Comparison of ENCODE assay signal across 8 cellular contexts in the genomic region with DNA sequence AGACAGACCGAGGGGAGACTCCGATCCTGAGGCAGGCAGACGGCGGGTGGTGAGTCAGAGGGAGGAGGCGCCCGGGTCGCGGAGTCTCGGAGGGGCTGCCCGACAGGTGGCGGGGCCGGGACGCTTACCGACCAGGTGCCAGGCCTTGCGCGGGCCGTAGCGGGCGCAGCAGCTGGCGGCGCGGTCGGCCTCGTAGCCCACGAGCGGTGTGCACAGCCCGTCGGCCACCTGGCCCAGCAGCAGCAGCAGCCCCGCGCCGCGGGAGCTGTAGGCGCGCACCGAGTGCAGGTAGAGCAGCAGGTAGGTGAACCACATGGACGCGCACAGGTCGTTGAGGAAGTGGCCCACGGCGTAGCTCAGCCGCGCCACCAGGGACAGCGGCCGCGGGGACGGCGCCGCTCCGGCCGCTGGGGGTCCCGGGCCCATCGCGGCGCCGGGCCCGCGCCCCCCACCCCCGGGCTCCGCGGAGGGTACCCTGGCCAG. TPM values are rescaled to one million over a fixed set of nuclear protein-coding genes. Genes with fewer than 3 reads are reported as not detected.
DNase-seq lines count a peak whose midpoint lies in the region; ATAC-seq, FAIRE-seq and TF ChIP-seq lines count a peak whose summit lies in the region.

No MANE protein-coding gene starts in this region.

- H3K27me3 ChIP-seq in Panc1 (ENCODE audit: control insufficient read depth, insufficient read depth, low read length) (no peaks in the 10 kb centered on the region), small intestine (ENCODE audit: control insufficient read depth in 2 of 2, insufficient read depth in 2 of 2, low read length in 2 of 2) (no peaks in the 10 kb centered on the region)

- no TSS peak for BruUV-seq in Panc1 (replicated peaks; lab: Mats Ljungman, UMichigan)

- FAIRE-seq in small intestine (lab: Jason Lieb, UNC): no peak

- intact Hi-C loops in Panc1 (cut with micrococcal nuclease; ENCODE audit: unreplicated experiment): no loop called here

- H3K27ac ChIP-seq in Panc1 (ENCODE audit: low read length): peak overlapping the region; percentile 65
- H3K27ac ChIP-seq in small intestine (ENCODE audit: low read depth in 1 of 2, low read length in 1 of 2): peak overlapping the region in 1 of 2 donors; percentile 85

- 0 out of 2 replicates have a peak, but pooled peaks have one; percentile 1 for TF ChIP-seq CTCF in GM12874 (IDR thresholded peaks at IDR 0.05; ENCODE audit: insufficient read depth, low read depth, low read length)
- TF ChIP-seq CTCF in Panc1 (IDR thresholded peaks at IDR 0.05): no peak

- H3K4me1 ChIP-seq in Panc1 (ENCODE audit: control insufficient read depth, insufficient read depth, low read length): peaks cover 11% of the 10 kb centered on the region
- peaks cover 2 to 3% of the 10 kb centered on the region in 2 donors for H3K4me1 ChIP-seq in small intestine (ENCODE audit: control insufficient read depth in 2 of 2, insufficient read depth in 1 of 2, low read depth in 1 of 2, low read length in 1 of 2)

- H3K9me3 ChIP-seq in Panc1 (ENCODE audit: control insufficient read depth, insufficient read depth, low read depth, low read length): no peaks in the 10 kb centered on the region
- H3K9me3 ChIP-seq in small intestine (ENCODE audit: control insufficient read depth, low read depth): no peaks in the 10 kb centered on the region

- in situ Hi-C loops in Panc1 (cut with HindIII; ENCODE audit: low pct_unique_long_range_greater_than_20kb, low sequenced_read_pairs): no loop called here

- POLR2A ChIA-PET in Panc1 (lab: Charles Lee): no interaction called here

- 0% methylated on average over 28 to 60 of the region's 60 CpGs for WGBS in small intestine, 3 donors

- peak; percentile 18 for ATAC-seq in HG02610 (IDR thresholded peaks at IDR 0.05; ENCODE audit: unreplicated experiment)
- peak; percentile 28 for ATAC-seq in Panc1

- DNase-seq in Panc1 (ENCODE audit: low read depth, low spot score) (no peak), hepatic stellate cell (ENCODE audit: low spot score) (peak; percentile 76), small intestine (peak; percentile 54), NCI-H2107 (lab: John Stamatoyannopoulos, UW) (no peak), epidermal melanocyte (ENCODE audit: insufficient read length, low spot score) (no peak)
- DNase-seq in activated gamma-delta T cell treated with anti-CD3 and anti-CD28 coated beads, Interleukin-2, amount 50 U/mL, for 16 hours (ENCODE audit: low read depth): peak; percentile 60

- H3K36me3 ChIP-seq in Panc1 (ENCODE audit: control insufficient read depth, insufficient read depth, low read length) (no peaks in the 10 kb centered on the region; the same call in 1 of the 2 replicates), small intestine (ENCODE audit: control insufficient read depth in 2 of 2, insufficient read depth in 2 of 2, low read length in 2 of 2) (no peaks in the 10 kb centered on the region)

- peak overlapping the region; percentile 62 to 63 for H3K4me3 ChIP-seq in Panc1 (ENCODE audit: low read depth in 2 of 2, low read length in 2 of 2)
- peak overlapping the region; percentile 81 to 97 for H3K4me3 ChIP-seq in small intestine (ENCODE audit: low read depth in 1 of 2, low read length in 2 of 2)

- CTCF ChIA-PET in Panc1 (lab: Charles Lee): interaction anchor here (0.6 kb wide), 1 partner anchor 165 kb away, joined by 3 read pairs; no protein-coding TSS in a partner anchor

RNA-seq across cellular contexts. Expression of a gene that starts 0.4 kb away (rescaled TPM):
- 98.8 TPM for total RNA-seq in Panc1 (2021; ENCODE audit: unreplicated experiment)
- polyA plus RNA-seq in Panc1 (2012; ENCODE audit: insufficient read length): 140 TPM
- polyA plus RNA-seq in small intestine: 10 to 100 TPM; 10.3 to 52.4 (median 11.6) TPM

RNA-seq across cellular contexts. Expression of a gene that starts 15.7 kb away (rescaled TPM):
- 74.7 TPM for total RNA-seq in Panc1 (2021; ENCODE audit: unreplicated experiment)
- polyA plus RNA-seq in Panc1 (2012; ENCODE audit: insufficient read length): 113 TPM
- polyA plus RNA-seq in small intestine: 10 to 100 TPM; 70.4 to 82.1 (median 74.5) TPM

RNA-seq across cellular contexts. Expression of a gene that starts 18.0 kb away (rescaled TPM):
- not detected for total RNA-seq in Panc1 (2021; ENCODE audit: unreplicated experiment)
- polyA plus RNA-seq in Panc1 (2012; ENCODE audit: insufficient read length): 8.4 TPM
- polyA plus RNA-seq in small intestine: 1 to 10 TPM in 1 of 3 donors, under 1 TPM in 1, not detected in 1; 0.73 to 1.3 TPM

RNA-seq across cellular contexts. Expression of a gene that starts 28.3 kb away (rescaled TPM):
- total RNA-seq in Panc1 (2021; ENCODE audit: unreplicated experiment): 0.92 TPM
- 1.3 TPM for polyA plus RNA-seq in Panc1 (2012; ENCODE audit: insufficient read length)
- 1 to 10 TPM in 1 of 3 donors, under 1 TPM in 1, not detected in 1; 0.54 to 1.1 TPM for polyA plus RNA-seq in small intestine

RNA-seq across cellular contexts. Expression of a gene that starts 49.7 kb away (rescaled TPM):
- 5.2 TPM for total RNA-seq in Panc1 (2021; ENCODE audit: unreplicated experiment)
- 7.1 TPM for polyA plus RNA-seq in Panc1 (2012; ENCODE audit: insufficient read length)
- polyA plus RNA-seq in small intestine: 1 to 10 TPM in 1 of 3 donors, not detected in 2; 2.1 TPM

Comparison
In these comparisons a context has a peak if more than half of its experiments do, and no peak if none do; other contexts are left out.
1. DNase-seq: peak in activated gamma-delta T cell treated with anti-CD3 and anti-CD28 coated beads, Interleukin-2, amount 50 U/mL, for 16 hours (single experiment), hepatic stellate cell (single experiment) and small intestine (single experiment); none in Panc1 (single experiment), NCI-H2107 (single experiment) and epidermal melanocyte (single experiment).